1 cellular context compared by ENCODE assay signal in genomic region chr12:3261782-3262359, GRCh38.
TF ChIP-seq lines count a peak whose summit lies in the region.

No MANE protein-coding gene starts in this region.

TF ChIP-seq in IMR-90, 13 proteins besides CTCF, POLR2A, EP300 and RAD21 (continued from another document):
- no peak for TF ChIP-seq ELK1 (IDR thresholded peaks at IDR 0.05; ENCODE audit: borderline replicate concordance, low read depth, low read length)
- no peak for TF ChIP-seq FOS (IDR thresholded peaks at IDR 0.05; ENCODE audit: low read depth, low read length)
- no peak for TF ChIP-seq CHD1 (IDR thresholded peaks at IDR 0.05; ENCODE audit: low read depth, low read length)
- no peak for TF ChIP-seq USF2 (IDR thresholded peaks at IDR 0.05; ENCODE audit: low read depth, low read length)
- no peak for TF ChIP-seq MAFK (IDR thresholded peaks at IDR 0.05; ENCODE audit: low read depth, low read length)
- no peak for TF ChIP-seq NFE2L2 (IDR thresholded peaks at IDR 0.05; ENCODE audit: low read depth, low read length)
